ENCODE assay signal across 8 cellular contexts in the genomic region with DNA sequence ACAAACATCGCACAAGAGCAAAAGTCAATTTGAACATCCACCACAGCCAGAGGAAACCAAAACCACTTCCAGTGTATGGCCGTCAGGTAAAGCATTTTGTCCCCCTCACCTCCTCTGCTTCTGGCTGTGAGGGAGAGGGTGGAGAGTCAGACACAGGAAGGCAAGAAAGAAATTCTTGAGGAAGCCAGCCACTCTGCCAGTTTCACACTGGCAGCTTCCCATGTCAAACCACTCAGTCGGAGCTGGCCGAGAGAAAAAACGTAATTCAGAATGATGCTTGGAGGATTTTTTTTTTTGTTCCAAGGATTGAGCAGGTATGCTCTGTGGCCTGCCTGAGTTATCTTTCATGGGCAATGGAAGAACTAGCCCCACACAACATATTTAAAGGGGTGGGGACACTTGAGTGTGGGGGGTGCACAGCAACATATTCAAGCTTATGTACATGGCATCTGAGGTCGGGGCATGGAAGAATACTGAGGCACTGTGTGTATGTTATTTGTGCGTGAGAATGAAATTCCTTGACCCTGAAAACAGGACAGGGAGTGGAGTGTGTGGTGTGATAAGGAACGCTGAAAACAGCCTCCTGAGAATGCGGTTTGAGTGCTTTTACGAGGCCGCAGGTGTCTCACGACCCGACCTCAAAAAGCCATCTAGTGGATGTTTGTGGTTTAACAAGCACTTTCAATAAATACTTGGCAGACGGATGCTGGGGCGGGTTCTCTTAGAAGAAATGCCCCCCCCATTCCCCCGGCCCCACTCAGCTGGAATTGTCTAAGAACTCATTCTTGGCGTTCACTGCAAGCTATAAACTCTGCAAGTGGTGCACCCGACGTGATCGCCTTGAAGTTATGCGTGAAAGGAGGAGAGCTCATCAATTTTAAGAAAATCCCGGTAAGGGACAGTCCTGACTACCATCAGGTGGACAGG. TPM values are rescaled to one million over a fixed set of nuclear protein-coding genes. Genes with fewer than 3 reads are reported as not detected.
DNase-seq lines count a peak whose midpoint lies in the region; ATAC-seq and TF ChIP-seq lines count a peak whose summit lies in the region.

No MANE protein-coding gene starts in this region.

- H3K36me3 ChIP-seq in spleen = no peaks in the 10 kb centered on the region

- in situ Hi-C loops in astrocyte of the spinal cord (cut with HindIII; ENCODE audit: low sequenced_read_pairs) = no loop called here

- no peak for TF ChIP-seq POLR2A in spleen (IDR thresholded peaks at IDR 0.05)

- ATAC-seq in GM18861 (IDR thresholded peaks at IDR 0.05; ENCODE audit: unreplicated experiment) (peak; percentile 20), HG02870 (IDR thresholded peaks at IDR 0.05; ENCODE audit: unreplicated experiment) (no peak)

- H3K27ac ChIP-seq in spleen = peak overlapping the region; percentile 53 to 94 (median 84)

- H3K4me1 ChIP-seq in spleen = peaks cover 4 to 50% (median 26%) of the 10 kb centered on the region in 6 donors

- POLR2A ChIA-PET in AG04449 (lab: Yijun Ruan, JAX) = no interaction called here

- no peaks in the 10 kb centered on the region for H3K27me3 ChIP-seq in spleen (replicated peaks in 1 of 7)

- CTCF ChIA-PET in AG04449 (lab: Yijun Ruan, JAX) = interaction anchor here (0.7 to 1.7 kb wide), 11 partner anchors 9 to 96 kb away, joined by 3 to 7 read pairs (median 4); partner anchors contain the start of gene ZBTB22

- intact Hi-C loops in spleen (cut with DNase I; ENCODE audit: low total_unique reads) = no loop called here

- H3K4me3 ChIP-seq in AG04449 (ENCODE audit: low read depth, low read length) = no peak overlapping the region
- no peak overlapping the region for H3K4me3 ChIP-seq in astrocyte of the spinal cord (ENCODE audit: low read depth, low read length)
- H3K4me3 ChIP-seq in spleen = peak overlapping the region in 6 of 8 donors; percentile 3 to 60 (median 20)

- peak; percentile 38 for TF ChIP-seq CTCF in AG04449 (IDR thresholded peaks at IDR 0.05; ENCODE audit: insufficient read depth, low read length, missing control alignments)
- peak; percentile 46 for TF ChIP-seq CTCF in astrocyte of the spinal cord (IDR thresholded peaks at IDR 0.05; ENCODE audit: low read depth, low read length)
- peak; percentile 45 to 80 (median 70) for TF ChIP-seq CTCF in spleen (IDR thresholded peaks at IDR 0.05 in 8 of 11, conservative IDR thresholded peaks at IDR 0.05 in 3 of 11)

- 8 to 14% (median 12%) methylated on average over 21 to 22 of the region's 22 CpGs for WGBS in spleen, 5 donors

- DNase-seq in AG04449 (ENCODE audit: low read depth, low spot score) (peak; percentile 29), NCI-H2029 (lab: John Stamatoyannopoulos, UW) (peak; percentile 72), T-helper 9 cell (peak; percentile 53), astrocyte of the spinal cord (ENCODE audit: low read depth, low spot score) (peak; percentile 91), iPS-NIHi7 (ENCODE audit: extremely low spot score) (peak; percentile 73), spleen (peak; percentile 83)

- no peaks in the 10 kb centered on the region for H3K9me3 ChIP-seq in spleen

RNA-seq across cellular contexts. Expression of gene DAXX, which starts 22.3 kb away (rescaled TPM):
- 10 to 100 TPM; 47.6 to 76.3 (median 67.9) TPM for total RNA-seq in spleen
- 10 to 100 TPM; 47.8 to 59.3 (median 54.0) TPM for polyA plus RNA-seq in spleen

RNA-seq across cellular contexts. Expression of gene ZBTB22, which starts 27.5 kb away (rescaled TPM):
- 10 to 100 TPM; 16.1 to 27.2 (median 20.1) TPM for total RNA-seq in spleen
- polyA plus RNA-seq in spleen = 10 to 100 TPM; 10.8 to 19.8 (median 15.4) TPM

RNA-seq across cellular contexts. Expression of gene TAPBP, which starts 31.2 kb away (rescaled TPM):
- 100 to 1,000 TPM; 238 to 292 (median 285) TPM for total RNA-seq in spleen
- polyA plus RNA-seq in spleen = 100 to 1,000 TPM in 1 of 3 donors, 10 to 100 TPM in 2; 42.6 to 101 (median 81.6) TPM

RNA-seq across cellular contexts. Expression of gene RGL2, which starts 46.3 kb away (rescaled TPM):
- 100 to 1,000 TPM; 123 to 212 (median 146) TPM for total RNA-seq in spleen
- 100 to 1,000 TPM in 2 of 3 donors, 10 to 100 TPM in 1; 73.3 to 180 (median 133) TPM for polyA plus RNA-seq in spleen

RNA-seq across cellular contexts. Expression of gene KIFC1, which starts 46.6 kb away (rescaled TPM):
- total RNA-seq in spleen = 1 to 10 TPM; 1.2 to 9.2 (median 6.6) TPM
- 10 to 100 TPM in 1 of 3 donors, 1 to 10 TPM in 2; 1.3 to 11.3 (median 3.7) TPM for polyA plus RNA-seq in spleen

Comparison
In these comparisons a context has a peak if more than half of its experiments do, and no peak if none do; other contexts are left out.
1. DNase-seq: peak in every context shown above with its lines; median percentile 91 in astrocyte of the spinal cord; 83 in spleen; 73 in iPS-NIHi7; 72 in NCI-H2029; 53 in T-helper 9 cell; 29 in AG04449.
2. H3K4me3 ChIP-seq: peak in spleen (6 of 8); none in AG04449 (single experiment) and astrocyte of the spinal cord (single experiment).
3. Peak in every context shown above with its lines, with median percentiles within 50 percentile points of each other: CTCF ChIP-seq.